Comparison of ENCODE assay signal across 9 cellular contexts in genomic region chr3:58035512-58035867, GRCh38. TPM values are rescaled to one million over a fixed set of nuclear protein-coding genes. Genes with fewer than 3 reads are reported as not detected.
DNase-seq lines count a peak whose midpoint lies in the region; ATAC-seq and TF ChIP-seq lines count a peak whose summit lies in the region.
"Had no signal": no experiment of that assay in that cellular context is flagged by ENCODE, and none has a peak within 500 bp of the region (broad histone marks: within the 10 kb centered on the region; RNA-seq: fewer than 3 reads in every experiment).

No MANE protein-coding gene starts in this region.

- peak overlapping the region; percentile 45 for H3K4me3 Mint-ChIP-seq in activated naive CD8-positive, alpha-beta T cell treated with anti-CD3 and anti-CD28 coated beads for 36 hours
- no peak overlapping the region for H3K4me3 Mint-ChIP-seq in neural progenitor cell

- TF ChIP-seq CTCF in right atrium auricular region (IDR thresholded peaks at IDR 0.05) (no peak), vagina (IDR thresholded peaks at IDR 0.05) (no peak), brain microvascular endothelial cell (IDR thresholded peaks at IDR 0.05; ENCODE audit: low read depth, low read length, missing control alignments) (no peak), neural progenitor cell (IDR thresholded peaks at IDR 0.05) (no peak)

- H2AK5ac ChIP-seq in mesendoderm (ENCODE audit: low read length): peak overlapping the region; percentile 27

- H3K79me2 ChIP-seq in mesendoderm (ENCODE audit: control insufficient read depth, insufficient read depth, low read length) (peaks cover 60% of the 10 kb centered on the region), neural progenitor cell (ENCODE audit: low read depth) (peaks cover 27% of the 10 kb centered on the region)

- H3K27me3 Mint-ChIP-seq in activated naive CD8-positive, alpha-beta T cell treated with anti-CD3 and anti-CD28 coated beads for 36 hours: no peaks in the 10 kb centered on the region
- H3K27me3 Mint-ChIP-seq in neural progenitor cell (ENCODE audit: insufficient read depth, low read depth): peaks cover 8% of the 10 kb centered on the region

- H3F3A ChIP-seq in neural progenitor cell (ENCODE audit: low read depth): peaks cover 20% of the 10 kb centered on the region

- intact Hi-C loops in left ventricle myocardium superior (cut with micrococcal nuclease): no loop called here
- intact Hi-C loops in vagina (cut with DNase I): no loop called here

- peak overlapping the region; percentile 92 for H3K27ac Mint-ChIP-seq in activated naive CD8-positive, alpha-beta T cell treated with anti-CD3 and anti-CD28 coated beads for 36 hours
- H3K27ac Mint-ChIP-seq in neural progenitor cell: no peak overlapping the region

- H3K36me3 ChIP-seq in right atrium auricular region: no peaks in the 10 kb centered on the region
- no peaks in the 10 kb centered on the region for H3K36me3 ChIP-seq in mesendoderm (ENCODE audit: control insufficient read depth, insufficient read depth, low read length)
- H3K36me3 ChIP-seq in vagina: no peaks in the 10 kb centered on the region
- peaks cover 16% of the 10 kb centered on the region for H3K36me3 ChIP-seq in brain microvascular endothelial cell (replicated peaks)
- H3K36me3 ChIP-seq in neural progenitor cell: no peaks in the 10 kb centered on the region

- no peak overlapping the region for H3K23ac ChIP-seq in mesendoderm (ENCODE audit: low read length)

- ATAC-seq in left ventricle myocardium superior: peak; percentile 25

- DNase-seq in left ventricle myocardium superior: no peak
- no peak for DNase-seq in right atrium auricular region (ENCODE audit: low spot score)
- no peak for DNase-seq in activated naive CD8-positive, alpha-beta T cell treated with anti-CD3 and anti-CD28 coated beads for 36 hours
- DNase-seq in mesendoderm: no peak
- DNase-seq in vagina (ENCODE audit: extremely low spot score in 2 of 2): no peak
- DNase-seq in AG08396 (ENCODE audit: low spot score): no peak
- no peak for DNase-seq in brain microvascular endothelial cell
- DNase-seq in neural progenitor cell (ENCODE audit: low spot score): no peak
- DNase-seq: NCI-H1048 had no signal

- in situ Hi-C loops in brain microvascular endothelial cell (cut with HindIII; ENCODE audit: low pct_ligation_motif_present, low sequenced_read_pairs): no loop called here

- no CpG with 5 or more reads among the region's 5 CpGs for whole genome bisulfite sequencing in mesendoderm (ENCODE audit: extremely low coverage, insufficient coverage, low lambda C conversion rate)

- peaks cover 27% of the 10 kb centered on the region for H3K79me1 ChIP-seq in mesendoderm (ENCODE audit: low read length)

- H3K4me2 ChIP-seq in mesendoderm (ENCODE audit: low read length) (no peak overlapping the region), neural progenitor cell (no peak overlapping the region)

- H2AFZ ChIP-seq in neural progenitor cell (replicated peaks): no peak overlapping the region

- peaks cover 55% of the 10 kb centered on the region for H3K4me1 Mint-ChIP-seq in activated naive CD8-positive, alpha-beta T cell treated with anti-CD3 and anti-CD28 coated beads for 36 hours
- peaks cover 4% of the 10 kb centered on the region for H3K4me1 Mint-ChIP-seq in neural progenitor cell

- H2BK120ac ChIP-seq in mesendoderm (ENCODE audit: low read depth, low read length): peak overlapping the region; percentile 79

- no peaks in the 10 kb centered on the region for H3K9me3 Mint-ChIP-seq in activated naive CD8-positive, alpha-beta T cell treated with anti-CD3 and anti-CD28 coated beads for 36 hours
- no peaks in the 10 kb centered on the region for H3K9me3 Mint-ChIP-seq in neural progenitor cell

- TF ChIP-seq POLR2A in vagina (IDR thresholded peaks at IDR 0.05): no peak

- peaks cover 25% of the 10 kb centered on the region for H4K20me1 ChIP-seq in neural progenitor cell (ENCODE audit: low read depth)

- H3K36me3 Mint-ChIP-seq in activated naive CD8-positive, alpha-beta T cell treated with anti-CD3 and anti-CD28 coated beads for 36 hours: peaks cover 11% of the 10 kb centered on the region
- no peaks in the 10 kb centered on the region for H3K36me3 Mint-ChIP-seq in neural progenitor cell

- no peaks in the 10 kb centered on the region for H3K9me3 ChIP-seq in right atrium auricular region
- no peaks in the 10 kb centered on the region for H3K9me3 ChIP-seq in vagina
- no peaks in the 10 kb centered on the region for H3K9me3 ChIP-seq in neural progenitor cell (ENCODE audit: low read depth)

- no peak overlapping the region for H3K56ac ChIP-seq in mesendoderm (ENCODE audit: low read length)

- H3K4me3 ChIP-seq in right atrium auricular region: no peak overlapping the region
- H3K4me3 ChIP-seq in mesendoderm (ENCODE audit: low read length): no peak overlapping the region
- no peak overlapping the region for H3K4me3 ChIP-seq in vagina
- no peak overlapping the region for H3K4me3 ChIP-seq in brain microvascular endothelial cell (ENCODE audit: low read depth, low read length)
- no peak overlapping the region for H3K4me3 ChIP-seq in neural progenitor cell

- no peak overlapping the region for H4K5ac ChIP-seq in mesendoderm (ENCODE audit: low read length)

- H3K27ac ChIP-seq in right atrium auricular region: peak overlapping the region in 1 of 2 donors; percentile 19
- no peak overlapping the region for H3K27ac ChIP-seq in mesendoderm (ENCODE audit: low read depth, low read length)
- H3K27ac ChIP-seq in vagina: peak overlapping the region; percentile 31
- no peak overlapping the region for H3K27ac ChIP-seq in brain microvascular endothelial cell
- H3K27ac ChIP-seq in neural progenitor cell: no peak overlapping the region

- no peak overlapping the region for H2BK15ac ChIP-seq in mesendoderm (replicated peaks; ENCODE audit: low read depth)

- H3K9ac ChIP-seq in mesendoderm (ENCODE audit: low read length) (peak overlapping the region; percentile 20), neural progenitor cell (no peak overlapping the region)

- H3K4me1 ChIP-seq in right atrium auricular region (peaks cover 0 to 27% of the 10 kb centered on the region in 2 donors), mesendoderm (ENCODE audit: control insufficient read depth, low read depth, low read length) (peaks cover 24% of the 10 kb centered on the region), vagina (peaks cover 45% of the 10 kb centered on the region), neural progenitor cell (peaks cover 29% of the 10 kb centered on the region)

- no peak overlapping the region for H3K4ac ChIP-seq in mesendoderm (ENCODE audit: low read depth, low read length)

- H3K18ac ChIP-seq in mesendoderm (ENCODE audit: low read length): peak overlapping the region; percentile 71

- no peak overlapping the region for H4K8ac ChIP-seq in mesendoderm (ENCODE audit: low read depth, low read length)

- no peak overlapping the region for H2BK5ac ChIP-seq in mesendoderm (ENCODE audit: low read length)

- H3K27me3 ChIP-seq in right atrium auricular region (no peaks in the 10 kb centered on the region), mesendoderm (ENCODE audit: insufficient read depth, low read length, poor library complexity) (no peaks in the 10 kb centered on the region), vagina (no peaks in the 10 kb centered on the region), brain microvascular endothelial cell (replicated peaks) (no peaks in the 10 kb centered on the region), neural progenitor cell (no peaks in the 10 kb centered on the region)

RNA-seq across cellular contexts. Expression of gene FLNB, which starts 27.3 kb away (rescaled TPM):
- total RNA-seq in left ventricle myocardium superior (33.7 TPM), right atrium auricular region (10 to 100 TPM; 37.6 to 59.6 TPM), vagina (147 TPM), neural progenitor cell (ENCODE audit: low replicate concordance) (32.0 and 54.9 TPM in 2 replicates)
- 10 to 100 TPM; 23.2 to 27.4 TPM for total RNA-seq in activated naive CD8-positive, alpha-beta T cell treated with anti-CD3 and anti-CD28 coated beads for 36 hours
- polyA plus RNA-seq in mesendoderm (2013, experiment 1 of 2): 26.8 TPM
- polyA plus RNA-seq in mesendoderm (2013, experiment 2 of 2): 26.5 TPM
